Comparison of ENCODE assay signal across 10 cellular contexts in genomic region chr19:2254052-2254872, GRCh38. TPM values are rescaled to one million over a fixed set of nuclear protein-coding genes. Genes with fewer than 3 reads are reported as not detected.
A peak's percentile ranks its signal among the peaks of the same experiment; 100 is the strongest.
DNase-seq lines count a peak whose midpoint lies in the region; ATAC-seq, FAIRE-seq and TF ChIP-seq lines count a peak whose summit lies in the region.
"Had no signal": no experiment of that assay in that cellular context is flagged by ENCODE, and none has a peak within 500 bp of the region (broad histone marks: within the 10 kb centered on the region; RNA-seq: fewer than 3 reads in every experiment).

No MANE protein-coding gene starts in this region.

- DNase-seq in cardiac muscle cell (ENCODE audit: low read depth in 1 of 2, low spot score in 1 of 2) (peak; percentile 59 to 76), Right ventricle myocardium superior (no peak), astrocyte (ENCODE audit: low read depth) (no peak), kidney glomerular epithelial cell (lab: John Stamatoyannopoulos, UW) (no peak)
- no peak for DNase-seq in stimulated activated naive CD8-positive, alpha-beta T cell treated with anti-CD3 and anti-CD28 coated beads, Interleukin-15, amount 100 ng/mL, for 72 hours
- DNase-seq in stimulated activated CD4-positive, alpha-beta T cell treated with anti-CD3 and anti-CD28 coated beads, Interleukin-2, amount 100 ng/mL, for 48 hours: no peak
- DNase-seq: NCI-H526 treated with DMSO at 0.1 percent for 48 hours had no signal

- H3K4me3 Mint-ChIP-seq in astrocyte (ENCODE audit: unreplicated experiment): peak overlapping the region; percentile 68
- peak overlapping the region; percentile 39 to 68 for H3K4me3 Mint-ChIP-seq in stimulated activated naive CD8-positive, alpha-beta T cell treated with anti-CD3 and anti-CD28 coated beads, Interleukin-15, amount 100 ng/mL, for 72 hours

- no peak overlapping the region for H3K9ac ChIP-seq in astrocyte (ENCODE audit: low read length)

- ATAC-seq in Right ventricle myocardium superior (ENCODE audit: poor library complexity) (no peak), HG02763 (IDR thresholded peaks at IDR 0.05; ENCODE audit: unreplicated experiment) (no peak)
- ATAC-seq in stimulated activated naive CD8-positive, alpha-beta T cell treated with anti-CD3 and anti-CD28 coated beads, Interleukin-15, amount 100 ng/mL, for 72 hours: no peak

- H3K27ac Mint-ChIP-seq in astrocyte (ENCODE audit: unreplicated experiment): peak overlapping the region; percentile 66
- H3K27ac Mint-ChIP-seq in stimulated activated naive CD8-positive, alpha-beta T cell treated with anti-CD3 and anti-CD28 coated beads, Interleukin-15, amount 100 ng/mL, for 72 hours: peak overlapping the region in 1 of 2 donors; percentile 77

- peaks cover 6% of the 10 kb centered on the region for H3K27me3 Mint-ChIP-seq in astrocyte (ENCODE audit: low read depth, unreplicated experiment)
- peaks cover 28% of the 10 kb centered on the region for H3K27me3 Mint-ChIP-seq in stimulated activated naive CD8-positive, alpha-beta T cell treated with anti-CD3 and anti-CD28 coated beads, Interleukin-15, amount 100 ng/mL, for 72 hours

- H3K79me2 ChIP-seq in astrocyte (ENCODE audit: insufficient read depth, low read length): no peaks in the 10 kb centered on the region

- H3K36me3 Mint-ChIP-seq in astrocyte (ENCODE audit: low read depth, unreplicated experiment): peaks cover 1% of the 10 kb centered on the region

- H3K4me1 Mint-ChIP-seq in astrocyte (ENCODE audit: low read depth, unreplicated experiment): no peaks in the 10 kb centered on the region
- H3K4me1 Mint-ChIP-seq in stimulated activated naive CD8-positive, alpha-beta T cell treated with anti-CD3 and anti-CD28 coated beads, Interleukin-15, amount 100 ng/mL, for 72 hours: peaks cover 71% of the 10 kb centered on the region

- H3K9me3 ChIP-seq in cardiac muscle cell (ENCODE audit: low read depth): no peaks in the 10 kb centered on the region
- H3K9me3 ChIP-seq in astrocyte (ENCODE audit: insufficient read depth, low read depth, low read length): no peaks in the 10 kb centered on the region
- H3K9me3 ChIP-seq in iPS-18c (ENCODE audit: control insufficient read depth, insufficient read depth, low read length): no peaks in the 10 kb centered on the region

- FAIRE-seq in astrocyte (lab: Jason Lieb, UNC): no peak

- H4K20me1 ChIP-seq in astrocyte (ENCODE audit: insufficient read depth, low read length): peaks cover 30% of the 10 kb centered on the region

- H3K27me3 ChIP-seq in cardiac muscle cell: peaks cover 24% of the 10 kb centered on the region
- peaks cover 22% of the 10 kb centered on the region for H3K27me3 ChIP-seq in astrocyte (ENCODE audit: insufficient read depth, low read length)

- no peaks in the 10 kb centered on the region for H3K36me3 ChIP-seq in cardiac muscle cell
- H3K36me3 ChIP-seq in astrocyte (ENCODE audit: insufficient read depth, low read length): no peaks in the 10 kb centered on the region

- H3K27ac ChIP-seq in cardiac muscle cell (no peak overlapping the region), astrocyte (ENCODE audit: low read depth, low read length) (no peak overlapping the region)

- intact Hi-C loops in Right ventricle myocardium superior (cut with DNase I): no loop called here

- peak; percentile 66 for TF ChIP-seq CTCF in cardiac muscle cell (IDR thresholded peaks at IDR 0.05; ENCODE audit: low read depth, low read length)
- TF ChIP-seq CTCF in astrocyte (IDR thresholded peaks at IDR 0.05; ENCODE audit: insufficient read depth, low read depth, low read length): peak; percentile 36

- H3K4me2 ChIP-seq in astrocyte (ENCODE audit: low read length): no peak overlapping the region

- no peak overlapping the region for H3K4me3 ChIP-seq in cardiac muscle cell
- no peak overlapping the region for H3K4me3 ChIP-seq in astrocyte (ENCODE audit: insufficient read depth, low read depth, low read length)
- H3K4me3 ChIP-seq in iPS-18c (ENCODE audit: insufficient read depth, low read depth, low read length): peak overlapping the region; percentile 57

- no peak overlapping the region for H2AFZ ChIP-seq in astrocyte (ENCODE audit: low read depth, low read length)

- H3K9me3 Mint-ChIP-seq in astrocyte (ENCODE audit: unreplicated experiment): no peaks in the 10 kb centered on the region
- H3K9me3 Mint-ChIP-seq in stimulated activated naive CD8-positive, alpha-beta T cell treated with anti-CD3 and anti-CD28 coated beads, Interleukin-15, amount 100 ng/mL, for 72 hours: no peaks in the 10 kb centered on the region

- H3K4me1 ChIP-seq in cardiac muscle cell (ENCODE audit: low read depth) (peaks cover 3% of the 10 kb centered on the region), astrocyte (ENCODE audit: insufficient read depth, low read length) (peaks cover 2% of the 10 kb centered on the region)

RNA-seq across cellular contexts. Expression of gene JSRP1, which starts 2.0 kb away (rescaled TPM):
- total RNA-seq in cardiac muscle cell (1.9 and 5.4 TPM in 2 replicates), Right ventricle myocardium superior (0.35 TPM), astrocyte (0.36 and 1.3 TPM in 2 replicates)
- 0.79 and 4.2 TPM in 2 replicates for polyA plus RNA-seq in cardiac muscle cell
- total RNA-seq: omental fat pad had no signal

RNA-seq across cellular contexts. Expression of gene AMH, which starts 5.1 kb away (rescaled TPM):
- 24.1 and 45.6 TPM in 2 replicates for total RNA-seq in cardiac muscle cell
- polyA plus RNA-seq in cardiac muscle cell: 23.2 and 71.4 TPM in 2 replicates
- 0.24 TPM for total RNA-seq in Right ventricle myocardium superior
- total RNA-seq in astrocyte: 3.5 and 4.6 TPM in 2 replicates

RNA-seq across cellular contexts. Expression of gene SF3A2, which starts 17.6 kb away (rescaled TPM):
- 60.6 and 66.9 TPM in 2 replicates for total RNA-seq in cardiac muscle cell
- polyA plus RNA-seq in cardiac muscle cell: 110 and 111 TPM in 2 replicates
- 30.0 TPM for total RNA-seq in Right ventricle myocardium superior
- 76.6 and 83.2 TPM in 2 replicates for total RNA-seq in astrocyte

RNA-seq across cellular contexts. Expression of gene PLEKHJ1, which starts 18.1 kb away (rescaled TPM):
- 255 and 361 TPM in 2 replicates for total RNA-seq in cardiac muscle cell
- polyA plus RNA-seq in cardiac muscle cell: 297 and 342 TPM in 2 replicates
- total RNA-seq in Right ventricle myocardium superior: 59.6 TPM
- total RNA-seq in astrocyte: 69.9 and 78.3 TPM in 2 replicates

RNA-seq across cellular contexts. Expression of gene PEAK3, which starts 27.7 kb away (rescaled TPM):
- 0.48 TPM in 1 of 2 replicates, not detected in the other for total RNA-seq in cardiac muscle cell
- polyA plus RNA-seq in cardiac muscle cell: 0.06 and 0.51 TPM in 2 replicates
- 0.70 TPM for total RNA-seq in Right ventricle myocardium superior
- total RNA-seq in astrocyte: 0.18 TPM in 1 of 2 replicates, not detected in the other

Comparison
In these comparisons a context has a peak if more than half of its experiments do, and no peak if none do; other contexts are left out.
1. DNase-seq: peak in cardiac muscle cell (2 of 2); none in Right ventricle myocardium superior (single experiment), astrocyte (single experiment), stimulated activated naive CD8-positive, alpha-beta T cell treated with anti-CD3 and anti-CD28 coated beads, Interleukin-15, amount 100 ng/mL, for 72 hours (0 of 2), kidney glomerular epithelial cell (single experiment) and stimulated activated CD4-positive, alpha-beta T cell treated with anti-CD3 and anti-CD28 coated beads, Interleukin-2, amount 100 ng/mL, for 48 hours (0 of 2).